In the genomic region with DNA sequence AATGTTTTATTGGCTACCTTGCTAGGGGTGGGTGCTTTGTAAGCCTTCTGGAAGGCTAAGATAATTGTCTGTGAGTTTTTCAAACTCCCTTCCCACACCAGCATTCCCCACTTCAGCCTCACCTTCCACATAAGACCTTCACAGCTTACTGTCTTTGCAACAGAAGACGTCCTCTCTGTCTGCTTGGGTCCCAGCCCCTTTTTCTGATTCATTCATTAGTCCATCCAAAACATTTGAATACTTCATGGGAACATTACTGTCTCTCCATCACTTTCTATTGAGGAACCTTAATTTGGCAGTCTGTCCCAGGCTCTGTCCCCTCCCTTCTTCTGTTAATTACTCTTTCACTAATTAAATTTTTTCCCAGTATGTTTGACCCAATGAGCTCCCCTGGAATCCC, we compare ENCODE assay signal across 8 cellular contexts. TPM values are rescaled to one million over a fixed set of nuclear protein-coding genes. Genes with fewer than 3 reads are reported as not detected.
DNase-seq lines count a peak whose midpoint lies in the region; ATAC-seq and TF ChIP-seq lines count a peak whose summit lies in the region.

No MANE protein-coding gene starts in this region.

- TF ChIP-seq POLR2A in erythroblast (IDR thresholded peaks at IDR 0.05; ENCODE audit: low read length): no peak

- peaks cover 28% of the 10 kb centered on the region for H3K36me3 Mint-ChIP-seq in activated CD8-positive, alpha-beta memory T cell treated with anti-CD3 and anti-CD28 coated beads, Interleukin-2, amount 10 ng/mL, durations not matched to agents 7 days and 5 days
- H3K36me3 Mint-ChIP-seq in stimulated activated memory B cell treated with anti-CD40 and anti-IgM and Interleukin-4, amounts not matched to agents 10 μg/mL and 1 μg/mL and 100 μg/mL, for 72 hours: peaks cover 19% of the 10 kb centered on the region

- peaks cover 54% of the 10 kb centered on the region for H3K4me1 Mint-ChIP-seq in activated CD8-positive, alpha-beta memory T cell treated with anti-CD3 and anti-CD28 coated beads, Interleukin-2, amount 10 ng/mL, durations not matched to agents 7 days and 5 days
- H3K4me1 Mint-ChIP-seq in stimulated activated memory B cell treated with anti-CD40 and anti-IgM and Interleukin-4, amounts not matched to agents 10 μg/mL and 1 μg/mL and 100 μg/mL, for 72 hours: peaks cover 60% of the 10 kb centered on the region

- no peaks in the 10 kb centered on the region for H3K9me2 ChIP-seq in SU-DHL-6 (replicated peaks; ENCODE audit: insufficient read depth, low read length)

- peaks cover 28% of the 10 kb centered on the region for H3K79me2 ChIP-seq in SU-DHL-6 (ENCODE audit: insufficient read depth, low read length)

- H3K27ac Mint-ChIP-seq in activated CD8-positive, alpha-beta memory T cell treated with anti-CD3 and anti-CD28 coated beads, Interleukin-2, amount 10 ng/mL, durations not matched to agents 7 days and 5 days: peak overlapping the region; percentile 81
- peak overlapping the region; percentile 88 for H3K27ac Mint-ChIP-seq in stimulated activated memory B cell treated with anti-CD40 and anti-IgM and Interleukin-4, amounts not matched to agents 10 μg/mL and 1 μg/mL and 100 μg/mL, for 72 hours

- CTCF ChIA-PET in activated CD8-positive, alpha-beta memory T cell treated with anti-CD3 and anti-CD28 coated beads, Interleukin-2, amount 10 ng/mL, durations not matched to agents 7 days and 5 days (lab: Charles Lee): interaction anchor here (1.1 to 3.5 kb wide), 4 partner anchors 9 to 150 kb away, joined by 4 to 37 read pairs (median 8); a partner anchor contains a TSS

- no peak for TF ChIP-seq CTCF in SU-DHL-6 (IDR thresholded peaks at IDR 0.05; ENCODE audit: insufficient read depth, low read length, poor library complexity, severe bottlenecking)

- no peak overlapping the region for H3K27ac ChIP-seq in SU-DHL-6 (ENCODE audit: low read depth, low read length)

- H2AFZ ChIP-seq in SU-DHL-6 (ENCODE audit: low read depth, low read length, severe bottlenecking): no peak overlapping the region

- H3K4me3 Mint-ChIP-seq in activated CD8-positive, alpha-beta memory T cell treated with anti-CD3 and anti-CD28 coated beads, Interleukin-2, amount 10 ng/mL, durations not matched to agents 7 days and 5 days: peak overlapping the region; percentile 82
- H3K4me3 Mint-ChIP-seq in stimulated activated memory B cell treated with anti-CD40 and anti-IgM and Interleukin-4, amounts not matched to agents 10 μg/mL and 1 μg/mL and 100 μg/mL, for 72 hours: peak overlapping the region; percentile 76

- H3K9me3 ChIP-seq in SU-DHL-6 (ENCODE audit: insufficient read depth, low read length): no peaks in the 10 kb centered on the region

- H3K9ac ChIP-seq in SU-DHL-6 (ENCODE audit: low read length): no peak overlapping the region

- intact Hi-C loops in posterior vena cava (cut with DNase I): loop anchor here in 1 of 2 donors (1.0 kb wide), 1 partner anchor 142 kb away; no protein-coding TSS in a partner anchor

- no peaks in the 10 kb centered on the region for H3K27me3 Mint-ChIP-seq in activated CD8-positive, alpha-beta memory T cell treated with anti-CD3 and anti-CD28 coated beads, Interleukin-2, amount 10 ng/mL, durations not matched to agents 7 days and 5 days
- no peaks in the 10 kb centered on the region for H3K27me3 Mint-ChIP-seq in stimulated activated memory B cell treated with anti-CD40 and anti-IgM and Interleukin-4, amounts not matched to agents 10 μg/mL and 1 μg/mL and 100 μg/mL, for 72 hours

- no peak overlapping the region for H3K4me3 ChIP-seq in SU-DHL-6 (ENCODE audit: insufficient read depth, low read length, poor library complexity, severe bottlenecking)

- H3F3A ChIP-seq in SU-DHL-6 (ENCODE audit: insufficient read depth): peaks cover 25% of the 10 kb centered on the region

- ATAC-seq in activated CD8-positive, alpha-beta memory T cell treated with anti-CD3 and anti-CD28 coated beads, Interleukin-2, amount 10 ng/mL, durations not matched to agents 7 days and 5 days: no peak
- ATAC-seq in stimulated activated memory B cell treated with anti-CD40 and anti-IgM and Interleukin-4, amounts not matched to agents 10 μg/mL and 1 μg/mL and 100 μg/mL, for 72 hours: no peak
- ATAC-seq in GM21737 (IDR thresholded peaks at IDR 0.05; ENCODE audit: unreplicated experiment): no peak

- no peaks in the 10 kb centered on the region for H3K36me3 ChIP-seq in SU-DHL-6 (ENCODE audit: low read length)

- no peaks in the 10 kb centered on the region for H4K20me1 ChIP-seq in SU-DHL-6 (ENCODE audit: low read depth, low read length)

- H3K9me3 Mint-ChIP-seq in activated CD8-positive, alpha-beta memory T cell treated with anti-CD3 and anti-CD28 coated beads, Interleukin-2, amount 10 ng/mL, durations not matched to agents 7 days and 5 days (ENCODE audit: low read depth): no peaks in the 10 kb centered on the region
- no peaks in the 10 kb centered on the region for H3K9me3 Mint-ChIP-seq in stimulated activated memory B cell treated with anti-CD40 and anti-IgM and Interleukin-4, amounts not matched to agents 10 μg/mL and 1 μg/mL and 100 μg/mL, for 72 hours

- no peak for DNase-seq in activated CD8-positive, alpha-beta memory T cell treated with anti-CD3 and anti-CD28 coated beads, Interleukin-2, amount 10 ng/mL, durations not matched to agents 7 days and 5 days
- no peak for DNase-seq in activated CD8-positive, alpha-beta memory T cell treated with anti-CD3 and anti-CD28 coated beads, Interleukin-2, amount 50 U/mL, for 48 hours
- DNase-seq in erythroblast (lab: John Stamatoyannopoulos, UW) (peak; percentile 57 to 64), NCI-H2227 (lab: John Stamatoyannopoulos, UW; ENCODE audit: unreplicated experiment) (no peak), posterior vena cava (ENCODE audit: low spot score) (no peak)

- H3K27me3 ChIP-seq in SU-DHL-6 (ENCODE audit: low read length): no peaks in the 10 kb centered on the region

- peak overlapping the region; percentile 92 for H3K4me2 ChIP-seq in SU-DHL-6 (ENCODE audit: low read depth, low read length, poor library complexity, severe bottlenecking)

RNA-seq across cellular contexts. Expression of a gene that starts 1.0 kb away (rescaled TPM):
- 10 to 100 TPM; 21.0 to 24.9 TPM for total RNA-seq in activated CD8-positive, alpha-beta memory T cell treated with anti-CD3 and anti-CD28 coated beads, Interleukin-2, amount 10 ng/mL, durations not matched to agents 7 days and 5 days
- 1 to 10 TPM; 7.4 to 9.4 TPM for total RNA-seq in posterior vena cava

RNA-seq across cellular contexts. Expression of a gene that starts 1.8 kb away (rescaled TPM):
- 100 to 1,000 TPM; 127 to 167 TPM for total RNA-seq in activated CD8-positive, alpha-beta memory T cell treated with anti-CD3 and anti-CD28 coated beads, Interleukin-2, amount 10 ng/mL, durations not matched to agents 7 days and 5 days
- total RNA-seq in posterior vena cava: 10 to 100 TPM; 65.3 to 66.0 TPM

RNA-seq across cellular contexts. Expression of a gene that starts 9.1 kb away (rescaled TPM):
- 10 to 100 TPM in 1 of 2 experiments, 1 to 10 TPM in 1; 10.0 to 19.4 TPM for total RNA-seq in activated CD8-positive, alpha-beta memory T cell treated with anti-CD3 and anti-CD28 coated beads, Interleukin-2, amount 10 ng/mL, durations not matched to agents 7 days and 5 days
- 10 to 100 TPM; 20.1 to 26.3 TPM for total RNA-seq in posterior vena cava

RNA-seq across cellular contexts. Expression of a gene that starts 12.9 kb away (rescaled TPM):
- 1 to 10 TPM; 4.5 to 5.4 TPM for total RNA-seq in activated CD8-positive, alpha-beta memory T cell treated with anti-CD3 and anti-CD28 coated beads, Interleukin-2, amount 10 ng/mL, durations not matched to agents 7 days and 5 days
- 1 to 10 TPM in 1 of 2 donors, under 1 TPM in 1; 0.57 to 1.1 TPM for total RNA-seq in posterior vena cava

RNA-seq across cellular contexts. Expression of a gene that starts 15.4 kb away (rescaled TPM):
- total RNA-seq in activated CD8-positive, alpha-beta memory T cell treated with anti-CD3 and anti-CD28 coated beads, Interleukin-2, amount 10 ng/mL, durations not matched to agents 7 days and 5 days: 10 to 100 TPM; 70.7 to 72.7 TPM
- 1 to 10 TPM; 1.8 to 2.2 TPM for total RNA-seq in posterior vena cava

Comparison
In these comparisons a context has a peak if more than half of its experiments do, and no peak if none do; other contexts are left out.
1. DNase-seq: peak in erythroblast (2 of 2); none in activated CD8-positive, alpha-beta memory T cell treated with anti-CD3 and anti-CD28 coated beads, Interleukin-2, amount 10 ng/mL, durations not matched to agents 7 days and 5 days (single experiment), activated CD8-positive, alpha-beta memory T cell treated with anti-CD3 and anti-CD28 coated beads, Interleukin-2, amount 50 U/mL, for 48 hours (single experiment), NCI-H2227 (single experiment) and posterior vena cava (single experiment).